In the genomic region with DNA sequence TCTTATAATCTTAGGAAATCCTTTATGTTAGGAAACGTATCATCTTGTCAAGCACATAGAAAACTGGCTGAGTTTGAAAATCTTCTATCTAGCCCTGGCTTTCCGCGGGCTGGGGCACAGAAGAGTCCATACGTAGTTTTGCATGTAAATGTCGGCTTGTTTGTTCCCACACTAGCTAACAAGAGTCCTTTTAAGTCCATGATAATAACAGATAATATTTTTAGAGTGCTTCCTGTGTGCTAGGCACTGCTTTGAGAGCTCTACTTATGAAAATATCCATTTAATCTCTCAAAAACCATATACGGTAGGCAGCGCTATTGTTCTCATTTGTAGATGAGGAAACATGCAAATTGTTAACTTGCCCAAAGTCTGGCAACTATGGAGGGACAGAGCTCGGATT, we compare ENCODE assay signal across 20 cellular contexts. TPM values are rescaled to one million over a fixed set of nuclear protein-coding genes. Genes with fewer than 3 reads are reported as not detected.
DNase-seq lines count a peak whose midpoint lies in the region; ATAC-seq and TF ChIP-seq lines count a peak whose summit lies in the region.
"Had no signal": no experiment of that assay in that cellular context is flagged by ENCODE, and none has a peak within 500 bp of the region (broad histone marks: within the 10 kb centered on the region; RNA-seq: fewer than 3 reads in every experiment).

No MANE protein-coding gene starts in this region.

- H3K27me3 ChIP-seq in right cardiac atrium (ENCODE audit: control insufficient read depth, insufficient read depth): no peaks in the 10 kb centered on the region

- H3K4me3 ChIP-seq in right cardiac atrium (ENCODE audit: low read length): no peak overlapping the region
- H3K4me3 ChIP-seq: GM23248 had no signal

- intact Hi-C loops in right cardiac atrium (cut with DNase I): no loop called here

- H3K4me1 Mint-ChIP-seq in activated T-cell treated with anti-CD3 and anti-CD28 coated beads, Interleukin-2, amount 50 U/mL, for 24 hours (ENCODE audit: low read depth): peaks cover 97% of the 10 kb centered on the region
- H3K4me1 Mint-ChIP-seq in activated naive CD8-positive, alpha-beta T cell treated with anti-CD3 and anti-CD28 coated beads, Interleukin-2, amount 50 U/mL, for 24 hours: peaks cover 96% of the 10 kb centered on the region
- peaks cover 84% of the 10 kb centered on the region for H3K4me1 Mint-ChIP-seq in stimulated activated effector memory CD8-positive, alpha-beta T cell treated with anti-CD3 and anti-CD28 coated beads, Interleukin-12 subunit alpha, Interleukin-12 subunit beta, amount 100 ng/mL, for 72 hours
- H3K4me1 Mint-ChIP-seq: brain had no signal

- H3K9me3 Mint-ChIP-seq in activated T-cell treated with anti-CD3 and anti-CD28 coated beads, Interleukin-2, amount 50 U/mL, for 24 hours: no peaks in the 10 kb centered on the region
- no peaks in the 10 kb centered on the region for H3K9me3 Mint-ChIP-seq in activated naive CD8-positive, alpha-beta T cell treated with anti-CD3 and anti-CD28 coated beads, Interleukin-2, amount 50 U/mL, for 24 hours
- no peaks in the 10 kb centered on the region for H3K9me3 Mint-ChIP-seq in stimulated activated effector memory CD8-positive, alpha-beta T cell treated with anti-CD3 and anti-CD28 coated beads, Interleukin-12 subunit alpha, Interleukin-12 subunit beta, amount 100 ng/mL, for 72 hours
- H3K9me3 Mint-ChIP-seq: brain had no signal

- no peak for ATAC-seq in activated naive CD8-positive, alpha-beta T cell treated with anti-CD3 and anti-CD28 coated beads, Interleukin-2, amount 50 U/mL, for 24 hours
- ATAC-seq in stimulated activated effector memory CD8-positive, alpha-beta T cell treated with anti-CD3 and anti-CD28 coated beads, Interleukin-12 subunit alpha, Interleukin-12 subunit beta, amount 100 ng/mL, for 72 hours: no peak
- no peak for ATAC-seq in GM18505 (IDR thresholded peaks at IDR 0.05; ENCODE audit: unreplicated experiment)
- no peak for ATAC-seq in right cardiac atrium

- DNase-seq in activated T-cell treated with anti-CD3 and anti-CD28 coated beads, Interleukin-2, amount 50 U/mL, for 24 hours: no peak
- no peak for DNase-seq in activated T-cell treated with anti-CD3 and anti-CD28 coated beads for 4 hours
- DNase-seq in T follicular helper cell (ENCODE audit: low read depth): peak; percentile 38
- no peak for DNase-seq in activated naive CD8-positive, alpha-beta T cell treated with anti-CD3 and anti-CD28 coated beads, Interleukin-2, amount 50 U/mL, for 24 hours
- no peak for DNase-seq in stimulated activated effector memory CD8-positive, alpha-beta T cell treated with anti-CD3 and anti-CD28 coated beads, Interleukin-12 subunit alpha, Interleukin-12 subunit beta, amount 100 ng/mL, for 72 hours (ENCODE audit: low spot score in 2 of 2)
- no peak for DNase-seq in right cardiac atrium
- no peak for DNase-seq in DMS53 (lab: John Stamatoyannopoulos, UW)
- DNase-seq: ACHN; activated CD4-positive, alpha-beta T cell treated with anti-CD3 and anti-CD28 coated beads for 4 hours; activated gamma-delta T cell; Caco-2; NCI-H1436 treated with DMSO at 0.1 percent for 48 hours; NCI-H446; posterior cingulate gyrus; SHP77 treated with DMSO at 0.1 percent for 48 hours had no signal

- H3K27ac Mint-ChIP-seq in activated T-cell treated with anti-CD3 and anti-CD28 coated beads, Interleukin-2, amount 50 U/mL, for 24 hours: peak overlapping the region; percentile 94
- H3K27ac Mint-ChIP-seq in activated naive CD8-positive, alpha-beta T cell treated with anti-CD3 and anti-CD28 coated beads, Interleukin-2, amount 50 U/mL, for 24 hours: peak overlapping the region; percentile 94
- H3K27ac Mint-ChIP-seq in stimulated activated effector memory CD8-positive, alpha-beta T cell treated with anti-CD3 and anti-CD28 coated beads, Interleukin-12 subunit alpha, Interleukin-12 subunit beta, amount 100 ng/mL, for 72 hours: peak overlapping the region; percentile 68
- H3K27ac Mint-ChIP-seq: brain had no signal

- peak overlapping the region; percentile 73 for H3K4me3 Mint-ChIP-seq in activated T-cell treated with anti-CD3 and anti-CD28 coated beads, Interleukin-2, amount 50 U/mL, for 24 hours
- H3K4me3 Mint-ChIP-seq in activated naive CD8-positive, alpha-beta T cell treated with anti-CD3 and anti-CD28 coated beads, Interleukin-2, amount 50 U/mL, for 24 hours: peak overlapping the region; percentile 73
- H3K4me3 Mint-ChIP-seq in stimulated activated effector memory CD8-positive, alpha-beta T cell treated with anti-CD3 and anti-CD28 coated beads, Interleukin-12 subunit alpha, Interleukin-12 subunit beta, amount 100 ng/mL, for 72 hours: peak overlapping the region; percentile 56
- H3K4me3 Mint-ChIP-seq: brain had no signal

- no peaks in the 10 kb centered on the region for H3K9me3 ChIP-seq in right cardiac atrium (ENCODE audit: control insufficient read depth, low read length)
- H3K9me3 ChIP-seq: Caco-2 had no signal

- peaks cover 13% of the 10 kb centered on the region for H3K36me3 Mint-ChIP-seq in activated T-cell treated with anti-CD3 and anti-CD28 coated beads, Interleukin-2, amount 50 U/mL, for 24 hours (ENCODE audit: low read depth)
- H3K36me3 Mint-ChIP-seq in activated naive CD8-positive, alpha-beta T cell treated with anti-CD3 and anti-CD28 coated beads, Interleukin-2, amount 50 U/mL, for 24 hours (ENCODE audit: low read depth): peaks cover 3% of the 10 kb centered on the region
- H3K36me3 Mint-ChIP-seq in stimulated activated effector memory CD8-positive, alpha-beta T cell treated with anti-CD3 and anti-CD28 coated beads, Interleukin-12 subunit alpha, Interleukin-12 subunit beta, amount 100 ng/mL, for 72 hours: peaks cover 24% of the 10 kb centered on the region
- H3K36me3 Mint-ChIP-seq: brain had no signal

- no peaks in the 10 kb centered on the region for H3K4me1 ChIP-seq in right cardiac atrium (ENCODE audit: control insufficient read depth, insufficient read depth, low read length)

- 70% methylated on average over 8 of the region's 8 CpGs for WGBS in right cardiac atrium

- H3K27ac ChIP-seq in right cardiac atrium (ENCODE audit: low read length): no peak overlapping the region

- H3K27me3 Mint-ChIP-seq in activated T-cell treated with anti-CD3 and anti-CD28 coated beads, Interleukin-2, amount 50 U/mL, for 24 hours: no peaks in the 10 kb centered on the region
- no peaks in the 10 kb centered on the region for H3K27me3 Mint-ChIP-seq in activated naive CD8-positive, alpha-beta T cell treated with anti-CD3 and anti-CD28 coated beads, Interleukin-2, amount 50 U/mL, for 24 hours
- H3K27me3 Mint-ChIP-seq: brain had no signal

- TF ChIP-seq POLR2A in GM18505 (IDR thresholded peaks at IDR 0.05; ENCODE audit: borderline replicate concordance, extremely low read depth, insufficient read depth, insufficient read length): no peak

RNA-seq across cellular contexts. Expression of a gene that starts 40.5 kb away (rescaled TPM):
- 1 to 10 TPM; 5.7 to 9.5 (median 7.3) TPM for total RNA-seq in right cardiac atrium
- polyA plus RNA-seq in right cardiac atrium: 0.66 TPM
- total RNA-seq: glomerular endothelial cell, GM23248, myocyte had no signal
